Comparison of ENCODE assay signal across 8 cellular contexts in the genomic region with DNA sequence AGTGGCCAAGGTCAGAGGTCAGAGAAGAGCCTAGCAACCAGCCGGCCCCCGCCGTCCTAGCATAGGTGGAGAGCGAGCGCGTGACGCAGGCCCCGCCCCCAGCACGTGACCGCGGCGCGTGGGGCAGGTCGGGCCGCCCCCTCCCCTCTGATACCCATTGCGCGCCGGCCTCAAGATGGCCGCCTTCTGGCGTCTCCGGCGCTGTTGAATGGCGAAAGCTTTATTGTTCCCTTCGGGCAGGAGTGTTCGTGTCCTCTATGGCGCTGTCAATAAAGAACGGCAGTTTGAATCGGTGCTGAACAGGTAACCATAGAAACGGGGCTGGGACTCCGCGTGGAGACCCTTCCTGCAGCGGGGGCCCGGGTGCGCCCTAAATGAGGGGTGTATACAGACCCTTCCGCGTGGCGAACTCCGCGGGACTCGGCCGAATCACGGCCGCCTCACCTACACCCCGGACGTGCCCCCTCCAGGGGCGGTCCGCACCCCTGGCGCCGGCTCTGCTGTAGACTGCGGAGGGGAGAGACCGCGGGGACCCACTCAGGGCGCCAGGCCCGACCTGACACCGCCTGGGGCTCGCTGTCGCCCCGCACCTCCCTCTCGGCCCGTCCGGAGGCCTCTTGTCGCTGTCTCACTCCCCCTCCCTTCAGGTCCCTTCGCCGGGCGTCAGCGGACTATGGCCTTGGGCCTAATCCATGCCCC. TPM values are rescaled to one million over a fixed set of nuclear protein-coding genes. Genes with fewer than 3 reads are reported as not detected.
DNase-seq lines count a peak whose midpoint lies in the region; ATAC-seq, FAIRE-seq and TF ChIP-seq lines count a peak whose summit lies in the region.

A gene with protein sequence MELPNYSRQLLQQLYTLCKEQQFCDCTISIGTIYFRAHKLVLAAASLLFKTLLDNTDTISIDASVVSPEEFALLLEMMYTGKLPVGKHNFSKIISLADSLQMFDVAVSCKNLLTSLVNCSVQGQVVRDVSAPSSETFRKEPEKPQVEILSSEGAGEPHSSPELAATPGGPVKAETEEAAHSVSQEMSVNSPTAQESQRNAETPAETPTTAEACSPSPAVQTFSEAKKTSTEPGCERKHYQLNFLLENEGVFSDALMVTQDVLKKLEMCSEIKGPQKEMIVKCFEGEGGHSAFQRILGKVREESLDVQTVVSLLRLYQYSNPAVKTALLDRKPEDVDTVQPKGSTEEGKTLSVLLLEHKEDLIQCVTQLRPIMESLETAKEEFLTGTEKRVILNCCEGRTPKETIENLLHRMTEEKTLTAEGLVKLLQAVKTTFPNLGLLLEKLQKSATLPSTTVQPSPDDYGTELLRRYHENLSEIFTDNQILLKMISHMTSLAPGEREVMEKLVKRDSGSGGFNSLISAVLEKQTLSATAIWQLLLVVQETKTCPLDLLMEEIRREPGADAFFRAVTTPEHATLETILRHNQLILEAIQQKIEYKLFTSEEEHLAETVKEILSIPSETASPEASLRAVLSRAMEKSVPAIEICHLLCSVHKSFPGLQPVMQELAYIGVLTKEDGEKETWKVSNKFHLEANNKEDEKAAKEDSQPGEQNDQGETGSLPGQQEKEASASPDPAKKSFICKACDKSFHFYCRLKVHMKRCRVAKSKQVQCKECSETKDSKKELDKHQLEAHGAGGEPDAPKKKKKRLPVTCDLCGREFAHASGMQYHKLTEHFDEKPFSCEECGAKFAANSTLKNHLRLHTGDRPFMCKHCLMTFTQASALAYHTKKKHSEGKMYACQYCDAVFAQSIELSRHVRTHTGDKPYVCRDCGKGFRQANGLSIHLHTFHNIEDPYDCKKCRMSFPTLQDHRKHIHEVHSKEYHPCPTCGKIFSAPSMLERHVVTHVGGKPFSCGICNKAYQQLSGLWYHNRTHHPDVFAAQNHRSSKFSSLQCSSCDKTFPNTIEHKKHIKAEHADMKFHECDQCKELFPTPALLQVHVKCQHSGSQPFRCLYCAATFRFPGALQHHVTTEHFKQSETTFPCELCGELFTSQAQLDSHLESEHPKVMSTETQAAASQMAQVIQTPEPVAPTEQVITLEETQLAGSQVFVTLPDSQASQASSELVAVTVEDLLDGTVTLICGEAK (plus strand): TSS at position 150 of the 699 bp plus-strand sequence. CDS start 38,098 bp downstream, outside the sequence.

- dilution Hi-C loops in endothelial cell of umbilical vein (cut with MboI; ENCODE audit: extremely low pct_ligation_motif_present, low sequenced_read_pairs): no loop called here

- peak; percentile 94 for DNase-seq in Calu3
- DNase-seq in activated CD8-positive, alpha-beta memory T cell treated with anti-CD3 and anti-CD28 coated beads, Interleukin-2, amount 50 U/mL, for 48 hours: peak; percentile 96
- peak; percentile 99 for DNase-seq in endothelial cell of umbilical vein (ENCODE audit: low read depth, low spot score)
- peak; percentile 98 for DNase-seq in midbrain (lab: John Stamatoyannopoulos, UW)
- DNase-seq in stimulated activated CD8-positive, alpha-beta memory T cell treated with anti-CD3 and anti-CD28 coated beads, Interleukin-15, amount 100 ng/mL, for 48 hours (ENCODE audit: low read depth in 2 of 2): peak; percentile 89 to 92

- TF ChIP-seq CTCF in Calu3 (IDR thresholded peaks at IDR 0.05; ENCODE audit: unreplicated experiment) (no peak), OCI-LY3 (IDR thresholded peaks at IDR 0.05; ENCODE audit: low read depth, low read length) (no peak), endothelial cell of umbilical vein (IDR thresholded peaks at IDR 0.05; ENCODE audit: extremely low read depth in 1 of 2, insufficient read depth in 1 of 2, low read depth in 1 of 2, low read length in 2 of 2) (no peak)

- peaks cover 44% of the 10 kb centered on the region for H3K79me2 ChIP-seq in OCI-LY3 (ENCODE audit: low read length)
- peaks cover 9% of the 10 kb centered on the region for H3K79me2 ChIP-seq in endothelial cell of umbilical vein (ENCODE audit: control insufficient read depth, insufficient read depth, low read length)

- H3K4me1 ChIP-seq in HUES64 (ENCODE audit: insufficient read depth, low read length): peaks cover 13% of the 10 kb centered on the region
- peaks cover 5% of the 10 kb centered on the region for H3K4me1 ChIP-seq in OCI-LY3 (ENCODE audit: low read length)
- peaks cover 4% of the 10 kb centered on the region for H3K4me1 ChIP-seq in endothelial cell of umbilical vein (ENCODE audit: control insufficient read depth, extremely low read depth, insufficient read depth, low read length)

- H3K36me3 Mint-ChIP-seq in Calu3 (ENCODE audit: insufficient read depth, unreplicated experiment): peaks cover 21% of the 10 kb centered on the region

- no peaks in the 10 kb centered on the region for H3K9me1 ChIP-seq in endothelial cell of umbilical vein (replicated peaks; ENCODE audit: control insufficient read depth, extremely low read depth, insufficient read depth, low read length)

- H3K4me3 ChIP-seq in HUES64 (ENCODE audit: low read length): peak within 1 kb of the TSS; percentile 86
- peak within 1 kb of the TSS; percentile 87 for H3K4me3 ChIP-seq in OCI-LY3 (ENCODE audit: low read length)
- peak within 1 kb of the TSS; percentile 78 to 82 (median 81) for H3K4me3 ChIP-seq in endothelial cell of umbilical vein (replicated peaks in 1 of 3; ENCODE audit: insufficient read depth in 1 of 3, low read depth in 1 of 3, low read length in 3 of 3)

- H3K4me2 ChIP-seq in OCI-LY3 (ENCODE audit: low read length) (peak within 1 kb of the TSS; percentile 88), endothelial cell of umbilical vein (ENCODE audit: insufficient read depth, low read length) (peak within 1 kb of the TSS; percentile 73)

- no peaks in the 10 kb centered on the region for H3K27me3 Mint-ChIP-seq in Calu3 (ENCODE audit: unreplicated experiment)

- intact Hi-C loops in Calu3 (cut with micrococcal nuclease; ENCODE audit: unreplicated experiment) (no loop called here), endothelial cell of umbilical vein (cut with micrococcal nuclease) (no loop called here)

- peak; percentile 95 for FAIRE-seq in endothelial cell of umbilical vein (lab: Jason Lieb, UNC)

- WGBS in HUES64: under 1% methylated on average over 66 of the region's 66 CpGs

- CTCF ChIA-PET in Calu3 (lab: Charles Lee) (interaction anchor here (0.7 to 0.9 kb wide), 2 partner anchors 80 to 856 kb away, joined by 3 to 4 read pairs; no protein-coding TSS in a partner anchor), endothelial cell of umbilical vein (lab: Charles Lee) (interaction anchor here (0.6 to 1.9 kb wide), 5 partner anchors 9 to 268 kb away, joined by 3 to 6 read pairs (median 3); no protein-coding TSS in a partner anchor)

- peak within 1 kb of the TSS; percentile 74 for H3K9ac ChIP-seq in HUES64 (ENCODE audit: low read depth, low read length)
- H3K9ac ChIP-seq in OCI-LY3 (ENCODE audit: low read length): peak within 1 kb of the TSS; percentile 79
- H3K9ac ChIP-seq in endothelial cell of umbilical vein (replicated peaks; ENCODE audit: extremely low read depth, insufficient read depth, low read length): peak within 1 kb of the TSS; percentile 85

- no peaks in the 10 kb centered on the region for H3K9me3 ChIP-seq in HUES64 (ENCODE audit: insufficient read depth, low read depth, low read length)
- H3K9me3 ChIP-seq in OCI-LY3 (ENCODE audit: insufficient read depth, low read length): no peaks in the 10 kb centered on the region
- H3K9me3 ChIP-seq in endothelial cell of umbilical vein (replicated peaks; ENCODE audit: control insufficient read depth, insufficient read depth, low read length): no peaks in the 10 kb centered on the region

- BruUV-seq in Calu3 (replicated peaks; lab: Mats Ljungman, UMichigan) (TSS peak; percentile 52), endothelial cell of umbilical vein (replicated peaks; lab: Mats Ljungman, UMichigan) (TSS peak; percentile 36)

- TF ChIP-seq POLR2A in endothelial cell of umbilical vein (IDR thresholded peaks at IDR 0.05; ENCODE audit: low read depth, low read length): peak; percentile 72

- H3K27ac ChIP-seq in HUES64 (ENCODE audit: low read depth, low read length): peak within 1 kb of the TSS; percentile 64; the same call in 1 of the 2 replicates
- H3K27ac ChIP-seq in OCI-LY3 (ENCODE audit: low read length): peak within 1 kb of the TSS; percentile 56
- H3K27ac ChIP-seq in endothelial cell of umbilical vein (ENCODE audit: insufficient read depth, low read depth, low read length): peak within 1 kb of the TSS; percentile 59

- H3K27me3 ChIP-seq in HUES64 (ENCODE audit: insufficient read depth, low read length) (no peaks in the 10 kb centered on the region), OCI-LY3 (ENCODE audit: low read depth, low read length) (no peaks in the 10 kb centered on the region), endothelial cell of umbilical vein (ENCODE audit: control insufficient read depth in 2 of 2, insufficient read depth in 2 of 2, low read length in 2 of 2) (no peaks in the 10 kb centered on the region)

- H3K4me3 Mint-ChIP-seq in Calu3 (ENCODE audit: low read depth, unreplicated experiment): peak within 1 kb of the TSS; percentile 91

- H2AFZ ChIP-seq in OCI-LY3 (ENCODE audit: low read depth, low read length) (peak within 1 kb of the TSS; percentile 67), endothelial cell of umbilical vein (ENCODE audit: low read depth, low read length) (peak within 1 kb of the TSS; percentile 86)

- H3K27ac Mint-ChIP-seq in Calu3 (ENCODE audit: unreplicated experiment): peak within 1 kb of the TSS; percentile 83

- no peaks in the 10 kb centered on the region for H3K36me3 ChIP-seq in HUES64 (ENCODE audit: insufficient read depth, low read length)
- no peaks in the 10 kb centered on the region for H3K36me3 ChIP-seq in OCI-LY3 (replicated peaks; ENCODE audit: low read depth, low read length)
- no peaks in the 10 kb centered on the region for H3K36me3 ChIP-seq in endothelial cell of umbilical vein (ENCODE audit: control insufficient read depth in 2 of 2, extremely low read depth in 1 of 2, insufficient read depth in 2 of 2, low read length in 2 of 2)

- peaks cover 28% of the 10 kb centered on the region for H3K4me1 Mint-ChIP-seq in Calu3 (ENCODE audit: low read depth, unreplicated experiment)

- POLR2A ChIA-PET in endothelial cell of umbilical vein (lab: Charles Lee): interaction anchor here (0.6 to 0.7 kb wide), 2 partner anchors 10 to 22 kb away, joined by 3 read pairs; no protein-coding TSS in a partner anchor

- ATAC-seq in GM21447 (IDR thresholded peaks at IDR 0.05; ENCODE audit: unreplicated experiment): peak; percentile 80

- H3K9me3 Mint-ChIP-seq in Calu3 (ENCODE audit: low read depth, unreplicated experiment): no peaks in the 10 kb centered on the region

- H4K20me1 ChIP-seq in OCI-LY3 (ENCODE audit: insufficient read depth, low read length) (no peaks in the 10 kb centered on the region), endothelial cell of umbilical vein (replicated peaks; ENCODE audit: control insufficient read depth, extremely low read depth, insufficient read depth, low read length) (no peaks in the 10 kb centered on the region)

RNA-seq across cellular contexts. Expression of the gene that starts here (rescaled TPM):
- 17.8 and 18.7 TPM in 2 replicates for total RNA-seq in Calu3 (2022)
- polyA plus RNA-seq in HUES64 (2013, experiment 1 of 2): 9.1 TPM
- 5.6 TPM for polyA plus RNA-seq in HUES64 (2013, experiment 2 of 2)
- 20.8 and 21.3 TPM in 2 replicates for total RNA-seq in endothelial cell of umbilical vein
- 10.5 and 12.3 TPM in 2 replicates for polyA plus RNA-seq in endothelial cell of umbilical vein
- polyA plus RNA-seq in endothelial cell of umbilical vein (2011; cell fraction: cytosol; rRNA removed): 5.6 and 6.5 TPM in 2 replicates
- polyA plus RNA-seq in endothelial cell of umbilical vein (2011; cell fraction: nucleus; rRNA removed): 94.9 and 112 TPM in 2 replicates
- polyA plus RNA-seq in endothelial cell of umbilical vein (2012): 11.8 and 16.3 TPM in 2 replicates
- polyA minus RNA-seq in endothelial cell of umbilical vein: 25.7 and 27.5 TPM in 2 replicates
- polyA minus RNA-seq in endothelial cell of umbilical vein (2011; cell fraction: cytosol; rRNA and poly(A)+ RNA removed): 8.2 TPM
- polyA minus RNA-seq in endothelial cell of umbilical vein (2011; cell fraction: nucleus; rRNA and poly(A)+ RNA removed): 25.0 and 42.1 TPM in 2 replicates

Comparison
In these comparisons a context has a peak if more than half of its experiments do, and no peak if none do; other contexts are left out.
1. Peak in every context shown above with its lines: DNase-seq, ATAC-seq, H3K4me3 ChIP-seq and H3K27ac ChIP-seq.